In genomic region chr6:112799889-112800288, GRCh38 we compare ENCODE assay signal across 22 cellular contexts.
DNase-seq lines count a peak whose midpoint lies in the region; ATAC-seq and TF ChIP-seq lines count a peak whose summit lies in the region.
"Had no signal": no experiment of that assay in that cellular context is flagged by ENCODE, and none has a peak within 500 bp of the region (broad histone marks: within the 10 kb centered on the region; RNA-seq: fewer than 3 reads in every experiment).

No MANE protein-coding gene starts in this region.

- H3K9me3 ChIP-seq in MM.1S (replicated peaks; ENCODE audit: insufficient read depth, low read length) = no peaks in the 10 kb centered on the region
- H3K9me3 ChIP-seq: Peyer's patch had no signal

- H3K27me3 ChIP-seq in ACC112 (ENCODE audit: insufficient read depth, low read length) (no peaks in the 10 kb centered on the region), MM.1S (replicated peaks; ENCODE audit: insufficient read depth, low read length) (no peaks in the 10 kb centered on the region)
- H3K27me3 ChIP-seq: Peyer's patch had no signal

- H3K4me1 Mint-ChIP-seq in nephron = peaks cover 36% of the 10 kb centered on the region
- H3K4me1 Mint-ChIP-seq: CD8-positive, alpha-beta memory T cell had no signal

- DNase-seq in MM.1S (no peak), islet precursor cell (no peak), NCI-H82 (lab: John Stamatoyannopoulos, UW) (no peak)
- DNase-seq in NK-92 treated with Interleukin-12 subunit alpha and Interleukin-12 subunit beta, amount 100 ng/mL, for 24 hours (lab: John Stamatoyannopoulos, UW) = no peak
- no peak for DNase-seq in stimulated activated naive CD8-positive, alpha-beta T cell treated with anti-CD3 and anti-CD28 coated beads, Interleukin-15, Interleukin-2, amounts not matched to agents 100 U/mL and 50 U/mL, for 24 hours
- DNase-seq: Calu3; CD8-positive, alpha-beta memory T cell; DMS153; GOT3; HCEC 1CT; Kasumi-1; NCI-H1092; NCI-H1436 treated with DMSO at 0.1 percent for 48 hours; NCI-H1930; NCI-H2227 treated with DMSO at 0.1 percent for 48 hours; NCI-H510A; NCI-H748 treated with DMSO at 0.1 percent for 48 hours; Peyer's patch had no signal

- H3K4me1 ChIP-seq in ACC112 (ENCODE audit: control insufficient read depth, insufficient read depth, low read length, unreplicated experiment) = peaks cover 19% of the 10 kb centered on the region
- H3K4me1 ChIP-seq in MM.1S (ENCODE audit: low read length) = peaks cover 17% of the 10 kb centered on the region
- H3K4me1 ChIP-seq: Peyer's patch had no signal

- H3F3A ChIP-seq in MM.1S (ENCODE audit: insufficient read depth, low read length) = 0 out of 2 replicates have a peak, but pooled peaks cover 4% of the 10 kb centered on the region

- H3K36me3 Mint-ChIP-seq in nephron (ENCODE audit: low read depth) = peaks cover 10% of the 10 kb centered on the region
- H3K36me3 Mint-ChIP-seq: CD8-positive, alpha-beta memory T cell had no signal

- H3K4me2 ChIP-seq in MM.1S (ENCODE audit: low read depth, low read length) = peak overlapping the region; percentile 35

- H3K27ac ChIP-seq in ACC112 (ENCODE audit: low read depth, low read length) (no peak overlapping the region), MM.1S (ENCODE audit: low read length) (peak overlapping the region; percentile 35; the same call in 1 of the 2 replicates)
- H3K27ac ChIP-seq: C4-2B, Peyer's patch had no signal

- H2AFZ ChIP-seq in ACC112 (ENCODE audit: low read length, unreplicated experiment) = peak overlapping the region; percentile 9
- H2AFZ ChIP-seq in MM.1S (ENCODE audit: low read length) = peak overlapping the region; percentile 32

- H3K36me3 ChIP-seq in ACC112 (ENCODE audit: insufficient read depth, low read length) = no peaks in the 10 kb centered on the region
- no peaks in the 10 kb centered on the region for H3K36me3 ChIP-seq in MM.1S (replicated peaks; ENCODE audit: insufficient read depth, low read length)
- H3K36me3 ChIP-seq: Peyer's patch had no signal

- H3K79me2 ChIP-seq in ACC112 (ENCODE audit: control insufficient read depth, insufficient read depth, low read length, unreplicated experiment) (no peaks in the 10 kb centered on the region), MM.1S (ENCODE audit: low read length) (no peaks in the 10 kb centered on the region)

- no peak overlapping the region for H3K4me3 Mint-ChIP-seq in nephron
- H3K4me3 Mint-ChIP-seq: CD8-positive, alpha-beta memory T cell had no signal

- peak; percentile 60 for ATAC-seq in GM21717 (IDR thresholded peaks at IDR 0.05; ENCODE audit: unreplicated experiment)
- no peak for ATAC-seq in stimulated activated naive CD8-positive, alpha-beta T cell treated with anti-CD3 and anti-CD28 coated beads, Interleukin-15, Interleukin-2, amounts not matched to agents 100 U/mL and 50 U/mL, for 24 hours

- TF ChIP-seq CTCF in MM.1S (IDR thresholded peaks at IDR 0.05; ENCODE audit: low read length) (no peak), nephron (IDR thresholded peaks at IDR 0.05; ENCODE audit: unreplicated experiment in 3 of 3) (no peak)

- no peaks in the 10 kb centered on the region for H3K9me2 ChIP-seq in MM.1S (replicated peaks; ENCODE audit: insufficient read depth, low read length)

- H3K9ac ChIP-seq in MM.1S (ENCODE audit: low read length) = no peak overlapping the region

- peaks cover 5% of the 10 kb centered on the region for H3K27me3 Mint-ChIP-seq in nephron (ENCODE audit: low read depth)
- H3K27me3 Mint-ChIP-seq: CD8-positive, alpha-beta memory T cell had no signal

- peak overlapping the region in 2 of 3 experiments; percentile 0 to 13 for H3K27ac Mint-ChIP-seq in nephron
- H3K27ac Mint-ChIP-seq: CD8-positive, alpha-beta memory T cell had no signal

- no peak overlapping the region for H3K4me3 ChIP-seq in ACC112 (ENCODE audit: low read depth, low read length)
- H3K4me3 ChIP-seq in MM.1S (ENCODE audit: low read length) = peak overlapping the region; percentile 18; the same call in 1 of the 2 replicates
- H3K4me3 ChIP-seq: Peyer's patch had no signal

- H4K20me1 ChIP-seq in MM.1S (ENCODE audit: insufficient read depth, low read length) = no peaks in the 10 kb centered on the region

- peaks cover 26% of the 10 kb centered on the region for H3K9me3 Mint-ChIP-seq in nephron
